20 cellular contexts compared by ENCODE assay signal in the genomic region with DNA sequence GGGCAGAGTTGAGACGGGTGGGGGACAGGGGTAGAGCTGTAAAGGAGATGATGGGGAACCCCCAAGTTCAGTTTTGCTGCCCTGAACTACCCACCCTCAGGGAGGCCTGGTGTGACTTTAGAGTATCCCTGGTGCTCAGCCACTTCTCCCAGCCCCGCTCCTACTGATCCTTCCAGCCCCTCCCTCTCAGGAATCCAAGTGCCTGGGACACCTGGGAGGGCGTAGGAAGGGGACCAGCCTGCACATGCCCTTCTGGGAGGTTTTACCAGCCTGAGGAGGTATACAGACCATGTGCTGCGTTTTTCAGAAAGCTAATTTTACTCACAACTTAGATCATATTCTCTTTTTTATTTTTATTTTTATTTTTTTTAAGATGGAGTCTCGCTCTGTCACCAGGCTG. TPM values are rescaled to one million over a fixed set of nuclear protein-coding genes. Genes with fewer than 3 reads are reported as not detected.
DNase-seq lines count a peak whose midpoint lies in the region; ATAC-seq and TF ChIP-seq lines count a peak whose summit lies in the region.
"Had no signal": no experiment of that assay in that cellular context is flagged by ENCODE, and none has a peak within 500 bp of the region (broad histone marks: within the 10 kb centered on the region; RNA-seq: fewer than 3 reads in every experiment).

No MANE protein-coding gene starts in this region.

- no peak overlapping the region for H3K23ac ChIP-seq in H9 (ENCODE audit: insufficient read length, low read depth, low read length)

- no peak overlapping the region for H3K4ac ChIP-seq in H9 (ENCODE audit: low read depth, low read length)

- H3K9me3 Mint-ChIP-seq in H9: peaks cover 2 to 11% of the 10 kb centered on the region in 2 experiments; a peak in 3 of 5 replicates
- H3K9me3 Mint-ChIP-seq: CD4-positive, alpha-beta memory T cell had no signal

- H4K5ac ChIP-seq in H9 (ENCODE audit: insufficient read length, low read depth, low read length): no peak overlapping the region

- H3K23me2 ChIP-seq in H9 (ENCODE audit: insufficient read length, low read depth, low read length, poor library complexity, severe bottlenecking): peaks cover 11% of the 10 kb centered on the region

- no peak overlapping the region for H2AFZ ChIP-seq in H9 (ENCODE audit: low read length)
- H2AFZ ChIP-seq: GM23248 had no signal

- TF ChIP-seq POLR2A in esophagus squamous epithelium (IDR thresholded peaks at IDR 0.05) (peak in 1 of 4 donors; percentile 43), prostate gland (IDR thresholded peaks at IDR 0.05) (no peak)

- H4K20me1 ChIP-seq in H9 (ENCODE audit: control insufficient read depth, insufficient read depth, insufficient read length): no peaks in the 10 kb centered on the region

- TF ChIP-seq CTCF in H9 (conservative IDR thresholded peaks at IDR 0.05) (no peak), esophagus squamous epithelium (IDR thresholded peaks at IDR 0.05) (no peak), prostate gland (IDR thresholded peaks at IDR 0.05) (no peak)

- peaks cover 23% of the 10 kb centered on the region; the same call in 1 of the 2 replicates for H3K27me3 ChIP-seq in H9 (ENCODE audit: insufficient read depth, low read length)
- H3K27me3 ChIP-seq in SJCRH30: no peaks in the 10 kb centered on the region
- H3K27me3 ChIP-seq in esophagus squamous epithelium: peaks cover 0 to 16% (median 0%) of the 10 kb centered on the region in 4 donors
- no peaks in the 10 kb centered on the region for H3K27me3 ChIP-seq in prostate gland (replicated peaks; ENCODE audit: insufficient read depth)

- H3T11ph ChIP-seq in H9 (ENCODE audit: low read length): no peak overlapping the region

- no peaks in the 10 kb centered on the region; a peak in 1 of 7 replicates for H3K36me3 Mint-ChIP-seq in H9 (ENCODE audit: insufficient read depth in 1 of 3, low read depth in 3 of 3)
- H3K36me3 Mint-ChIP-seq: CD4-positive, alpha-beta memory T cell had no signal

- peak; percentile 36 for DNase-seq in H9
- DNase-seq in SJCRH30: no peak
- DNase-seq in esophagus squamous epithelium (lab: John Stamatoyannopoulos, UW): no peak
- DNase-seq in prostate gland (ENCODE audit: low spot score): peak; percentile 56
- DNase-seq in anterior cingulate cortex (lab: John Stamatoyannopoulos, UW): no peak
- no peak for DNase-seq in SW 1271 (lab: John Stamatoyannopoulos, UW)
- DNase-seq: 8988T; CD4-positive, alpha-beta memory T cell; DMS79; GM23248; KBM-7; NCI-H1048; NCI-H1436 treated with DMSO at 0.1 percent for 48 hours; NCI-H2029 treated with DMSO at 0.1 percent for 48 hours; NCI-H226; NCI-H524 treated with DMSO at 0.1 percent for 48 hours; SIG-M5 had no signal

- no peak overlapping the region for H2BK15ac ChIP-seq in H9 (ENCODE audit: low read depth, low read length)

- no peaks in the 10 kb centered on the region for H3K79me1 ChIP-seq in H9 (ENCODE audit: insufficient read depth, low read depth, low read length, poor library complexity, severe bottlenecking)

- ATAC-seq in HG03025 (IDR thresholded peaks at IDR 0.05; ENCODE audit: low FRiP score, unreplicated experiment): no peak
- ATAC-seq in GM21423 (IDR thresholded peaks at IDR 0.05; ENCODE audit: unreplicated experiment): no peak
- ATAC-seq: HCT116 had no signal

- no peak overlapping the region for H3K4me3 Mint-ChIP-seq in H9
- H3K4me3 Mint-ChIP-seq: CD4-positive, alpha-beta memory T cell had no signal

- H3K14ac ChIP-seq in H9 (ENCODE audit: insufficient read depth, low read length): no peak overlapping the region

- H2BK20ac ChIP-seq in H9 (ENCODE audit: low read depth, low read length, poor library complexity, severe bottlenecking): no peak overlapping the region

- no CpG with 5 or more reads among the region's 5 CpGs for WGBS in H9 (ENCODE audit: extremely low coverage, insufficient read length, low lambda C conversion rate)
- 55 to 62% methylated on average over 4 to 5 of the region's 5 CpGs for WGBS in esophagus squamous epithelium, 2 donors
- WGBS in prostate gland: 63% methylated on average over 5 of the region's 5 CpGs

- H4K8ac ChIP-seq in H9 (replicated peaks; ENCODE audit: insufficient read length, low read depth, low read length): no peak overlapping the region

- H3K27me3 Mint-ChIP-seq in H9 (ENCODE audit: low read depth): peaks cover 57% of the 10 kb centered on the region

- H3K9ac ChIP-seq in H9 (ENCODE audit: extremely low read depth, insufficient read length, low read length): no peak overlapping the region
- H3K9ac ChIP-seq: GM23248 had no signal

- no peak overlapping the region for H3K27ac ChIP-seq in H9 (ENCODE audit: insufficient read length, low read depth, low read length)
- H3K27ac ChIP-seq in SJCRH30: 0 out of 2 replicates have a peak overlapping the region, but pooled peaks have one; percentile 10
- peak overlapping the region; percentile 18 to 92 (median 75) for H3K27ac ChIP-seq in esophagus squamous epithelium
- H3K27ac ChIP-seq in prostate gland: peak overlapping the region; percentile 46 to 47
- H3K27ac ChIP-seq: GM23248 had no signal

- H3K4me1 ChIP-seq in H9 (ENCODE audit: insufficient read depth, low read length) (no peaks in the 10 kb centered on the region), SJCRH30 (peaks cover 13% of the 10 kb centered on the region), esophagus squamous epithelium (peaks cover 13 to 87% (median 14%) of the 10 kb centered on the region in 3 donors), prostate gland (replicated peaks) (no peaks in the 10 kb centered on the region)

- no peak overlapping the region for H3K4me3 ChIP-seq in SJCRH30
- peak overlapping the region in 1 of 4 donors; percentile 11 for H3K4me3 ChIP-seq in esophagus squamous epithelium
- H3K4me3 ChIP-seq in prostate gland: no peak overlapping the region
- H3K4me3 ChIP-seq: GM23248 had no signal

- no peaks in the 10 kb centered on the region for H3K79me2 ChIP-seq in H9 (ENCODE audit: insufficient read depth, low read length)

- no peak overlapping the region for H2AK5ac ChIP-seq in H9 (ENCODE audit: insufficient read length, low read length)

- H3K4me2 ChIP-seq in H9 (ENCODE audit: insufficient read depth, insufficient read length, low read length): no peak overlapping the region

- no peak overlapping the region for H2BK12ac ChIP-seq in H9 (ENCODE audit: insufficient read length, low read depth, low read length)

- no peak overlapping the region for H2BK5ac ChIP-seq in H9 (ENCODE audit: insufficient read length, low read length)

- no peak overlapping the region for H2BK120ac ChIP-seq in H9 (ENCODE audit: low read depth, low read length, poor library complexity, severe bottlenecking)

- H3K9me3 ChIP-seq in H9 (ENCODE audit: control insufficient read depth, low read depth, low read length) (no peaks in the 10 kb centered on the region), SJCRH30 (replicated peaks) (0 out of 2 replicates have a peak, but pooled peaks cover 2% of the 10 kb centered on the region), esophagus squamous epithelium (no peaks in the 10 kb centered on the region), prostate gland (no peaks in the 10 kb centered on the region)

- no peak overlapping the region for H3K56ac ChIP-seq in H9 (ENCODE audit: insufficient read length, low read depth, low read length)

- peaks cover 14 to 27% of the 10 kb centered on the region in 2 experiments for H3K4me1 Mint-ChIP-seq in H9

- no peak overlapping the region for H3K27ac Mint-ChIP-seq in H9
- H3K27ac Mint-ChIP-seq: CD4-positive, alpha-beta memory T cell had no signal

- H4K91ac ChIP-seq in H9 (ENCODE audit: insufficient read length, low read depth, low read length): no peak overlapping the region

- intact Hi-C loops in esophagus squamous epithelium (cut with DNase I): no loop called here
- intact Hi-C loops in prostate gland (cut with DNase I): no loop called here

- no peak overlapping the region for H3K18ac ChIP-seq in H9 (ENCODE audit: insufficient read length, low read depth, low read length)

- H3K36me3 ChIP-seq in SJCRH30: no peaks in the 10 kb centered on the region
- H3K36me3 ChIP-seq in esophagus squamous epithelium: no peaks in the 10 kb centered on the region
- H3K36me3 ChIP-seq in prostate gland: no peaks in the 10 kb centered on the region

RNA-seq across cellular contexts. Expression of a gene that starts 4.1 kb away (rescaled TPM):
- total RNA-seq in H9 (2021) (0.37 and 0.46 TPM in 2 replicates), esophagus squamous epithelium (10 to 100 TPM; 15.2 to 39.9 (median 29.5) TPM), prostate gland (10 to 100 TPM; 21.0 to 23.1 TPM)
- total RNA-seq in SJCRH30 (2014; rRNA removed; shearing (Covaris generic)): 0.20 TPM in 1 of 2 replicates, not detected in the other

RNA-seq across cellular contexts. Expression of a gene that starts 41.7 kb away (rescaled TPM):
- total RNA-seq in H9 (2021) (0.42 and 0.46 TPM in 2 replicates), esophagus squamous epithelium (1 to 10 TPM in 2 of 4 donors, under 1 TPM in 1, not detected in 1; 0.73 to 2.5 (median 1.4) TPM), prostate gland (under 1 TPM; 0.36 to 0.85 TPM)
- 2.1 and 3.4 TPM in 2 replicates for total RNA-seq in SJCRH30 (2014; rRNA removed; shearing (Covaris generic))
- total RNA-seq: CD4-positive, alpha-beta memory T cell had no signal

RNA-seq across cellular contexts. Expression of a gene that starts 44.0 kb away (rescaled TPM):
- total RNA-seq in H9 (2021) (2.4 and 2.8 TPM in 2 replicates), esophagus squamous epithelium (10 to 100 TPM in 2 of 4 donors, 1 to 10 TPM in 2; 1.3 to 12.8 (median 6.9) TPM), prostate gland (10 to 100 TPM in 1 of 2 donors, 1 to 10 TPM in 1; 7.0 to 13.8 TPM)
- total RNA-seq in SJCRH30 (2014; rRNA removed; shearing (Covaris generic)): not detected in 2 replicates
- total RNA-seq: CD4-positive, alpha-beta memory T cell had no signal

Comparison
In these comparisons a context has a peak if more than half of its experiments do, and no peak if none do; other contexts are left out.
1. DNase-seq: peak in H9 (single experiment) and prostate gland (single experiment); none in SJCRH30 (0 of 2), esophagus squamous epithelium (single experiment), anterior cingulate cortex (0 of 58) and SW 1271 (0 of 2).
2. RNA of a gene that starts 4.1 kb away (total RNA-seq): 15.2 to 39.9 TPM in esophagus squamous epithelium and 21.0 to 23.1 TPM in prostate gland; 0.37 to 0.46 TPM in H9 and 0.20 TPM in SJCRH30; every median in the first group is over 10 times any median in the second.